In genomic region chr12:117124421-117125274, GRCh38 we compare ENCODE assay signal across 1 cellular context.
TF ChIP-seq lines count a peak whose summit lies in the region.

No MANE protein-coding gene starts in this region.

TF ChIP-seq in WTC11, 78 proteins besides CTCF, POLR2A, EP300 and RAD21 (continued from another document):
- TF ChIP-seq ATF2 (CRISPR knock-in tag; IDR thresholded peaks at IDR 0.05; ENCODE audit: borderline replicate concordance, low read depth) (no peak), RELA (CRISPR knock-in tag; IDR thresholded peaks at IDR 0.05; ENCODE audit: borderline replicate concordance) (no peak), ZMAT4 (CRISPR knock-in tag; IDR thresholded peaks at IDR 0.05) (no peak), GRHL2 (CRISPR knock-in tag; IDR thresholded peaks at IDR 0.05; ENCODE audit: insufficient replicate concordance, severe bottlenecking) (no peak), SOX15 (CRISPR knock-in tag; IDR thresholded peaks at IDR 0.05) (no peak), ZNF425 (CRISPR knock-in tag; conservative IDR thresholded peaks at IDR 0.05) (no peak), MYBL2 (CRISPR knock-in tag; IDR thresholded peaks at IDR 0.05) (no peak), ERG (CRISPR knock-in tag; IDR thresholded peaks at IDR 0.05) (no peak)
